In the genomic region with DNA sequence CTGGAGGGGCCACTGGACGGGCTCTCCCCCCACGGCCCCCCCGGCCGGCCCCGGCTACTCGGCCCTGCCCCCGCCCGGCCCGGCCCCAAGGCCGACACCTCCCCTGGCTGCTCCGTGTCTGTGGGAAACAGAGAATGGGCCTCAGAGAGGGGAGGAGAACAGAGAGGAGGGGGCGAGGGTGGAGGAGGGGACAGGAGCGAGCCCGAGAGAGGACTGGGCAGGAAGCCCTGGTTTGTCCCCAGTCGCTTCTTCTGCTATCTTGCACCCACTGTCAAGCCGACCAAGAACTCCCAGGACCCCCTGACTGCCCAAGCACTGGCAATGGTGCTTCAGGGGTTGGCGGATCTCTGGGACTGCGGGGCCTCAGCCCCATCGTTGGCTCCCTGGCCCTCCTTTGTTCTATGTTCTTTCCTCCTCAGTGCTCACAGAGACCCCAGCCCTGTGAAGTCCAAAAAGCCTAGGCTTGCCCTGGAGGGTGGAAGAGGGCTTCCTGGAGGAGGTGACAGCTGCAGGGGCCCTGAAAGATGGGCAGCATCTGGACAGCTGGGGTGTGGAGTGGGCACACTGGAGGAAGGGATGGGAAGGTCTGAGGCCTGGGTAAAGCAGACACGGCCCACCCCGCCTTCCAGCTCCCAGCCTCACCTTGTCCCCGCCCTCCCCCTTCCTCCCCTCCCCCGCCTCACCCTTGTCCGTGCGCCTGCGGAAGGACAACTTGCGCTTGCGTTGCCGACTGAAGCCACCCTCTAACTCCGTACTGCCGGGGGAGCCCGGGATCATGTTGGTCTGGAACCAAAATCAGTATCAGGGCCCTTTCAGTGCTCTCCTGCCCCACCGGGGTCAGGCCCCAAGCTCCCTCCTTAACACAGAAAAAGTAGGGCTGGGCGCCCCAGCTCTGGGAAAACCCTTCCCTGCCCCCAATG, we compare ENCODE assay signal across 17 cellular contexts. TPM values are rescaled to one million over a fixed set of nuclear protein-coding genes. Genes with fewer than 3 reads are reported as not detected.
A peak's percentile ranks its signal among the peaks of the same experiment; 100 is the strongest.
DNase-seq lines count a peak whose midpoint lies in the region; TF ChIP-seq lines count a peak whose summit lies in the region.
"Had no signal": no experiment of that assay in that cellular context is flagged by ENCODE, and none has a peak within 500 bp of the region (broad histone marks: within the 10 kb centered on the region; RNA-seq: fewer than 3 reads in every experiment).

No MANE protein-coding gene starts in this region.

- H3K27me3 ChIP-seq in HUES48 (ENCODE audit: control insufficient read depth, insufficient read depth, low read length) (peaks cover 22% of the 10 kb centered on the region), hepatocyte (no peaks in the 10 kb centered on the region), neuronal stem cell (ENCODE audit: control insufficient read depth in 3 of 3, insufficient read depth in 3 of 3, low read depth in 1 of 3, low read length in 3 of 3) (peaks cover 0 to 6% (median 0%) of the 10 kb centered on the region in 3 experiments)

- H3K9me3 Mint-ChIP-seq in progenitor cell of endocrine pancreas (ENCODE audit: low read depth), result no peaks in the 10 kb centered on the region
- H3K9me3 Mint-ChIP-seq: central memory CD8-positive, alpha-beta T cell; HFFc6; stimulated activated naive CD8-positive, alpha-beta T cell treated with anti-CD3 and anti-CD28 coated beads, Interleukin-15, amount 100 ng/mL, for 72 hours had no signal

- H3K9me2 ChIP-seq in hepatocyte (replicated peaks; ENCODE audit: insufficient read depth), result no peaks in the 10 kb centered on the region

- H3K79me2 ChIP-seq in hepatocyte, result no peaks in the 10 kb centered on the region

- no peaks in the 10 kb centered on the region for H3K9me3 ChIP-seq in ES-I3 (ENCODE audit: control insufficient read depth, insufficient read depth, low read length)
- no peaks in the 10 kb centered on the region for H3K9me3 ChIP-seq in HUES48 (ENCODE audit: control insufficient read depth, insufficient read depth, low read length)
- no peaks in the 10 kb centered on the region for H3K9me3 ChIP-seq in hepatocyte (ENCODE audit: low read depth)
- H3K9me3 ChIP-seq in neuronal stem cell (replicated peaks in 1 of 2; ENCODE audit: control insufficient read depth in 2 of 2, insufficient read depth in 1 of 2, low read depth in 1 of 2, low read length in 2 of 2), result no peaks in the 10 kb centered on the region

- no peak overlapping the region for H3K4me3 Mint-ChIP-seq in progenitor cell of endocrine pancreas (ENCODE audit: low read depth)
- H3K4me3 Mint-ChIP-seq: B cell; central memory CD8-positive, alpha-beta T cell; HFFc6; stimulated activated naive CD8-positive, alpha-beta T cell treated with anti-CD3 and anti-CD28 coated beads, Interleukin-15, amount 100 ng/mL, for 72 hours had no signal

- H3K36me3 Mint-ChIP-seq in progenitor cell of endocrine pancreas (ENCODE audit: insufficient read depth), result peaks cover 4% of the 10 kb centered on the region

- H3K27me3 Mint-ChIP-seq in progenitor cell of endocrine pancreas, result peaks cover 5% of the 10 kb centered on the region

- no peaks in the 10 kb centered on the region for H3K36me3 ChIP-seq in ES-I3 (ENCODE audit: insufficient read depth, low read length)
- no peaks in the 10 kb centered on the region for H3K36me3 ChIP-seq in HUES48 (ENCODE audit: control insufficient read depth, insufficient read depth, low read length)
- H3K36me3 ChIP-seq in hepatocyte (replicated peaks; ENCODE audit: insufficient read depth, low read depth), result no peaks in the 10 kb centered on the region
- H3K36me3 ChIP-seq in neuronal stem cell (replicated peaks in 1 of 2; ENCODE audit: control insufficient read depth in 2 of 2, insufficient read depth in 2 of 2, low read length in 2 of 2), result no peaks in the 10 kb centered on the region

- peak overlapping the region; percentile 32; the same call in 1 of the 2 replicates for H3K4me3 ChIP-seq in HUES48 (ENCODE audit: low read depth, low read length)
- H3K4me3 ChIP-seq in hepatocyte, result no peak overlapping the region
- no peak overlapping the region for H3K4me3 ChIP-seq in neuronal stem cell (ENCODE audit: low read length in 2 of 2)

- DNase-seq in hepatocyte (ENCODE audit: low spot score) (no peak), neuronal stem cell (ENCODE audit: low spot score) (no peak), NCI-H2227 (lab: John Stamatoyannopoulos, UW; ENCODE audit: unreplicated experiment) (no peak), mucosa of gallbladder (ENCODE audit: low spot score) (no peak), progenitor cell of endocrine pancreas (ENCODE audit: low spot score, unreplicated experiment) (no peak)
- DNase-seq: foreskin keratinocyte; HFFc6; NCI-H1105 treated with DMSO at 0.1 percent for 48 hours; NK-92 treated with Interleukin-12 subunit alpha and Interleukin-12 subunit beta, amount 100 ng/mL, for 24 hours; SHP77 treated with DMSO at 0.1 percent for 48 hours; stimulated activated CD4-positive, alpha-beta T cell treated with anti-CD3 and anti-CD28 coated beads, Interleukin-15, amount 100 ng/mL, for 24 hours; stimulated activated naive CD8-positive, alpha-beta T cell treated with anti-CD3 and anti-CD28 coated beads, Interleukin-15, amount 100 ng/mL, for 72 hours had no signal

- no peak overlapping the region for H4K8ac ChIP-seq in neuronal stem cell (ENCODE audit: low read depth, low read length)

- peaks cover 2% of the 10 kb centered on the region for H3K79me1 ChIP-seq in neuronal stem cell (ENCODE audit: low read depth, low read length)

- H2BK120ac ChIP-seq in neuronal stem cell (ENCODE audit: low read depth, low read length), result no peak overlapping the region

- WGBS in hepatocyte (ENCODE audit: low lambda C conversion rate, missing lambda C conversion rate), result 65% methylated on average over 20 of the region's 34 CpGs
- WGBS in neuronal stem cell (ENCODE audit: extremely low coverage in 2 of 2, insufficient read length in 2 of 2, insufficient replicate concordance in 1 of 2), 2 donors, result no CpG with 5 or more reads among the region's 34 CpGs

- H2AFZ ChIP-seq in hepatocyte (no peak overlapping the region), neuronal stem cell (ENCODE audit: low read length) (no peak overlapping the region)

- TF ChIP-seq CTCF in hepatocyte (IDR thresholded peaks at IDR 0.05; ENCODE audit: poor library complexity) (no peak), progenitor cell of endocrine pancreas (IDR thresholded peaks at IDR 0.05; ENCODE audit: unreplicated experiment) (no peak)

- no peak overlapping the region for H4K91ac ChIP-seq in neuronal stem cell (ENCODE audit: low read depth, low read length, poor library complexity)

- peak overlapping the region; percentile 92 for H2AK5ac ChIP-seq in neuronal stem cell (ENCODE audit: low read depth, low read length)

- peak overlapping the region; percentile 84 for H2BK5ac ChIP-seq in neuronal stem cell (ENCODE audit: low read length)

- no peaks in the 10 kb centered on the region for H4K20me1 ChIP-seq in hepatocyte (ENCODE audit: insufficient read depth, poor library complexity, severe bottlenecking)

- H3K9ac ChIP-seq in ES-I3 (ENCODE audit: low read depth, low read length) (peak overlapping the region; percentile 26; the same call in 1 of the 2 replicates), HUES48 (ENCODE audit: low read depth, low read length) (no peak overlapping the region), neuronal stem cell (ENCODE audit: low read depth, low read length, poor library complexity) (peak overlapping the region; percentile 30)
- H3K9ac ChIP-seq: KMS-11 had no signal

- no peak overlapping the region for H3K23ac ChIP-seq in neuronal stem cell (ENCODE audit: low read depth, low read length, poor library complexity)

- H3K4me2 ChIP-seq in hepatocyte, result peak overlapping the region; percentile 60
- H3K4me2 ChIP-seq in neuronal stem cell (ENCODE audit: insufficient read depth, low read length, poor library complexity, severe bottlenecking), result peak overlapping the region; percentile 38
- H3K4me2 ChIP-seq: KMS-11 had no signal

- H3K27ac ChIP-seq in HUES48 (ENCODE audit: low read depth, low read length) (no peak overlapping the region), hepatocyte (no peak overlapping the region), neuronal stem cell (replicated peaks; ENCODE audit: low read length) (no peak overlapping the region)
- H3K27ac ChIP-seq: foreskin keratinocyte, KMS-11 had no signal

- peak overlapping the region; percentile 94 for H2BK15ac ChIP-seq in neuronal stem cell (ENCODE audit: low read length)

- H3K18ac ChIP-seq in neuronal stem cell (ENCODE audit: low read length), result peak overlapping the region; percentile 93

- H2BK12ac ChIP-seq in neuronal stem cell (ENCODE audit: low read length), result no peak overlapping the region

- H3K4me1 Mint-ChIP-seq in progenitor cell of endocrine pancreas (ENCODE audit: low read depth), result no peaks in the 10 kb centered on the region
- H3K4me1 Mint-ChIP-seq: B cell had no signal

- H3K27ac Mint-ChIP-seq in progenitor cell of endocrine pancreas, result no peak overlapping the region
- H3K27ac Mint-ChIP-seq: B cell; HFFc6; stimulated activated naive CD8-positive, alpha-beta T cell treated with anti-CD3 and anti-CD28 coated beads, Interleukin-15, amount 100 ng/mL, for 72 hours had no signal

- no peak overlapping the region for H3K4ac ChIP-seq in neuronal stem cell (ENCODE audit: low read length)

- peaks cover 17% of the 10 kb centered on the region for H3K4me1 ChIP-seq in ES-I3 (ENCODE audit: insufficient read depth, low read length)
- H3K4me1 ChIP-seq in HUES48 (ENCODE audit: control insufficient read depth, insufficient read depth, low read length), result peaks cover 16% of the 10 kb centered on the region
- peaks cover 19% of the 10 kb centered on the region for H3K4me1 ChIP-seq in hepatocyte (ENCODE audit: insufficient read depth)
- peaks cover 22 to 29% of the 10 kb centered on the region in 2 donors for H3K4me1 ChIP-seq in neuronal stem cell (ENCODE audit: control insufficient read depth in 2 of 2, insufficient read depth in 1 of 2, low read depth in 1 of 2, low read length in 2 of 2)

- H3K14ac ChIP-seq in neuronal stem cell (ENCODE audit: low read length), result peak overlapping the region; percentile 75

RNA-seq across cellular contexts. Expression of gene KCNH2, which starts 30.1 kb away (rescaled TPM):
- total RNA-seq in hepatocyte (8.4 and 9.4 TPM in 2 replicates), mucosa of gallbladder (49.4 TPM), progenitor cell of endocrine pancreas (6.9 and 9.4 TPM in 2 replicates)
- polyA plus RNA-seq in hepatocyte, result 9.1 and 11.3 TPM in 2 replicates
- polyA plus RNA-seq in neuronal stem cell (2013, experiment 1 of 2), result 9.1 TPM
- 9.1 TPM for polyA plus RNA-seq in neuronal stem cell (2013, experiment 2 of 2)
- total RNA-seq: foreskin keratinocyte, HFFc6 had no signal
- polyA plus RNA-seq: foreskin keratinocyte had no signal

RNA-seq across cellular contexts. Expression of gene NOS3, which starts 42.8 kb away (rescaled TPM):
- total RNA-seq in hepatocyte (8.1 and 9.8 TPM in 2 replicates), mucosa of gallbladder (12.6 TPM), progenitor cell of endocrine pancreas (0.74 and 1.1 TPM in 2 replicates)
- polyA plus RNA-seq in hepatocyte, result 15.3 and 17.4 TPM in 2 replicates
- 5.4 TPM for polyA plus RNA-seq in neuronal stem cell (2013, experiment 1 of 2)
- polyA plus RNA-seq in neuronal stem cell (2013, experiment 2 of 2), result 5.6 TPM
